8 cellular contexts compared by ENCODE assay signal in genomic region chr19:41531438-41532311, GRCh38. TPM values are rescaled to one million over a fixed set of nuclear protein-coding genes. Genes with fewer than 3 reads are reported as not detected.
DNase-seq lines count a peak whose midpoint lies in the region; ATAC-seq and TF ChIP-seq lines count a peak whose summit lies in the region.

No MANE protein-coding gene starts in this region.

- no peaks in the 10 kb centered on the region for H3K36me3 ChIP-seq in body of pancreas (replicated peaks in 1 of 2; ENCODE audit: insufficient read depth in 1 of 2, low read depth in 2 of 2)
- H3K36me3 ChIP-seq in right lobe of liver, result no peaks in the 10 kb centered on the region

- no peak overlapping the region for H2BK5ac ChIP-seq in H9 (ENCODE audit: insufficient read length, low read length)

- no peak overlapping the region for H3T11ph ChIP-seq in H9 (ENCODE audit: low read length)

- no peak for TF ChIP-seq CTCF in body of pancreas (IDR thresholded peaks at IDR 0.05)
- TF ChIP-seq CTCF in right lobe of liver (IDR thresholded peaks at IDR 0.05), result no peak
- no peak for TF ChIP-seq CTCF in H9 (conservative IDR thresholded peaks at IDR 0.05)

- H4K91ac ChIP-seq in H9 (ENCODE audit: insufficient read length, low read depth, low read length), result no peak overlapping the region

- TF ChIP-seq POLR2A in body of pancreas (IDR thresholded peaks at IDR 0.05) (peak in 2 of 3 donors; percentile 70 to 80), right lobe of liver (IDR thresholded peaks at IDR 0.05) (peak; percentile 86)

- no peak overlapping the region for H3K56ac ChIP-seq in H9 (ENCODE audit: insufficient read length, low read depth, low read length)

- H3K18ac ChIP-seq in H9 (ENCODE audit: insufficient read length, low read depth, low read length), result no peak overlapping the region

- WGBS in body of pancreas, 2 donors, result 22 to 24% methylated on average over 13 of the region's 13 CpGs
- 19% methylated on average over 13 of the region's 13 CpGs for WGBS in right lobe of liver (ENCODE audit: insufficient coverage, low coverage, low lambda C conversion rate, missing lambda C conversion rate)
- no CpG with 5 or more reads among the region's 13 CpGs for WGBS in H9 (ENCODE audit: extremely low coverage, insufficient read length, low lambda C conversion rate)

- H2BK20ac ChIP-seq in H9 (ENCODE audit: low read depth, low read length, poor library complexity, severe bottlenecking), result no peak overlapping the region

- H3K79me2 ChIP-seq in H9 (ENCODE audit: insufficient read depth, low read length), result no peaks in the 10 kb centered on the region

- H3K4me1 ChIP-seq in body of pancreas, result no peaks in the 10 kb centered on the region
- H3K4me1 ChIP-seq in right lobe of liver, result no peaks in the 10 kb centered on the region
- no peaks in the 10 kb centered on the region for H3K4me1 ChIP-seq in H9 (ENCODE audit: insufficient read depth, low read length)

- no peak overlapping the region for H2BK15ac ChIP-seq in H9 (ENCODE audit: low read depth, low read length)

- H3K27me3 ChIP-seq in body of pancreas (peaks cover 0 to 3% of the 10 kb centered on the region in 2 donors), right lobe of liver (peaks cover 0 to 5% of the 10 kb centered on the region in 2 donors), H9 (ENCODE audit: insufficient read depth, low read length) (no peaks in the 10 kb centered on the region)

- H3K4me1 Mint-ChIP-seq in H9, result no peaks in the 10 kb centered on the region

- H3K9ac ChIP-seq in H9 (ENCODE audit: extremely low read depth, insufficient read length, low read length), result no peak overlapping the region

- no peak overlapping the region for H4K8ac ChIP-seq in H9 (replicated peaks; ENCODE audit: insufficient read length, low read depth, low read length)

- no peaks in the 10 kb centered on the region for H3K79me1 ChIP-seq in H9 (ENCODE audit: insufficient read depth, low read depth, low read length, poor library complexity, severe bottlenecking)

- H3K23me2 ChIP-seq in H9 (ENCODE audit: insufficient read length, low read depth, low read length, poor library complexity, severe bottlenecking), result no peaks in the 10 kb centered on the region

- H3K4me3 Mint-ChIP-seq in H9, result no peak overlapping the region

- no peak overlapping the region for H2AFZ ChIP-seq in H9 (ENCODE audit: low read length)

- ATAC-seq in HG03097 (IDR thresholded peaks at IDR 0.05; ENCODE audit: low FRiP score, unreplicated experiment) (peak; percentile 31), body of pancreas (peak; percentile 80), right lobe of liver (peak; percentile 86 to 91 (median 90))

- H3K36me3 Mint-ChIP-seq in H9 (ENCODE audit: insufficient read depth in 1 of 3, low read depth in 3 of 3), result peaks cover 0 to 13% (median 0%) of the 10 kb centered on the region in 3 experiments; a peak in 3 of 7 replicates

- no peak overlapping the region for H3K4me2 ChIP-seq in H9 (ENCODE audit: insufficient read depth, insufficient read length, low read length)

- no peak overlapping the region for H2BK12ac ChIP-seq in H9 (ENCODE audit: insufficient read length, low read depth, low read length)

- H2AK5ac ChIP-seq in H9 (ENCODE audit: insufficient read length, low read length), result no peak overlapping the region

- H3K27me3 Mint-ChIP-seq in H9 (ENCODE audit: low read depth), result peaks cover 4% of the 10 kb centered on the region

- H4K20me1 ChIP-seq in H9 (ENCODE audit: control insufficient read depth, insufficient read depth, insufficient read length), result no peaks in the 10 kb centered on the region

- H3K27ac ChIP-seq in body of pancreas, result peak overlapping the region in 3 of 4 donors; percentile 10 to 70 (median 19)
- H3K27ac ChIP-seq in right lobe of liver, result peak overlapping the region; percentile 55 to 77 (median 56)
- no peak overlapping the region for H3K27ac ChIP-seq in H9 (ENCODE audit: insufficient read length, low read depth, low read length)

- DNase-seq in DMS153 treated with DMSO at 0.1 percent for 48 hours (lab: John Stamatoyannopoulos, UW; ENCODE audit: unreplicated experiment), result peak; percentile 7
- peak; percentile 73 for DNase-seq in T-helper 9 cell
- peak; percentile 55 to 82 (median 58) for DNase-seq in body of pancreas
- DNase-seq in right lobe of liver, result peak; percentile 65 to 72 (median 69)
- peak; percentile 46 to 64 for DNase-seq in stimulated activated CD8-positive, alpha-beta memory T cell treated with anti-CD3 and anti-CD28 coated beads, Interleukin-2, amount 100 ng/mL, for 1 hour (ENCODE audit: low read depth in 2 of 2)
- no peak for DNase-seq in NCI-H146 (lab: John Stamatoyannopoulos, UW)
- DNase-seq in H9, result no peak

- H2BK120ac ChIP-seq in H9 (ENCODE audit: low read depth, low read length, poor library complexity, severe bottlenecking), result no peak overlapping the region

- intact Hi-C loops in body of pancreas (cut with DNase I), result no loop called here
- intact Hi-C loops in right lobe of liver (cut with DNase I), result no loop called here

- no peak overlapping the region for H3K23ac ChIP-seq in H9 (ENCODE audit: insufficient read length, low read depth, low read length)

- no peak overlapping the region for H3K4ac ChIP-seq in H9 (ENCODE audit: low read depth, low read length)

- H4K5ac ChIP-seq in H9 (ENCODE audit: insufficient read length, low read depth, low read length), result no peak overlapping the region

- H3K9me3 ChIP-seq in body of pancreas (no peaks in the 10 kb centered on the region), right lobe of liver (no peaks in the 10 kb centered on the region), H9 (ENCODE audit: control insufficient read depth, low read depth, low read length) (peaks cover 12% of the 10 kb centered on the region)

- H3K9me3 Mint-ChIP-seq in H9, result peaks cover 77 to 88% of the 10 kb centered on the region in 2 experiments

- H3K27ac Mint-ChIP-seq in H9, result no peak overlapping the region

- H3K4me3 ChIP-seq in body of pancreas (no peak overlapping the region), right lobe of liver (no peak overlapping the region)

- no peak overlapping the region for H3K14ac ChIP-seq in H9 (ENCODE audit: insufficient read depth, low read length)

RNA-seq across cellular contexts. Expression of gene CEACAM21, which starts 44.3 kb away (rescaled TPM):
- total RNA-seq in body of pancreas (under 1 TPM in 1 of 2 donors, not detected in 1; 0.52 TPM), right lobe of liver (1 to 10 TPM in 3 of 6 experiments, under 1 TPM in 2, not detected in 1; 0.49 to 1.4 (median 1.2) TPM), H9 (2021) (not detected in 2 replicates)

Comparison
In these comparisons a context has a peak if more than half of its experiments do, and no peak if none do; other contexts are left out.
1. DNase-seq: peak in DMS153 treated with DMSO at 0.1 percent for 48 hours (single experiment), T-helper 9 cell (single experiment), body of pancreas (4 of 4), right lobe of liver (3 of 3) and stimulated activated CD8-positive, alpha-beta memory T cell treated with anti-CD3 and anti-CD28 coated beads, Interleukin-2, amount 100 ng/mL, for 1 hour (2 of 2); none in NCI-H146 (single experiment) and H9 (single experiment).
2. ATAC-seq: peak in every context shown above with its lines; median percentile 90 in right lobe of liver; 80 in body of pancreas; 31 in HG03097.